ENCODE assay signal across 24 cellular contexts in genomic region chr9:7790819-7791182, GRCh38.
"Had no signal": no experiment of that assay in that cellular context is flagged by ENCODE, and none has a peak within 500 bp of the region (broad histone marks: within the 10 kb centered on the region; RNA-seq: fewer than 3 reads in every experiment).

No MANE protein-coding gene starts in this region.

- H3K27ac Mint-ChIP-seq: T-cell had no signal

- H3K27ac ChIP-seq: PC-9, RWPE1, SJCRH30, SK-N-MC had no signal

- H3K4me2 ChIP-seq: PC-9 had no signal

- H3K27me3 Mint-ChIP-seq: T-cell had no signal

- H3K9me3 Mint-ChIP-seq: T-cell had no signal

- H3K9me3 ChIP-seq: SJCRH30 had no signal

- H3K4me3 Mint-ChIP-seq: T-cell had no signal

- H2AFZ ChIP-seq: PC-9 had no signal

- H3K4me1 ChIP-seq: SJCRH30 had no signal

- H3K4me3 ChIP-seq: PC-9, SJCRH30, SK-N-MC had no signal

- ATAC-seq: Panc1, Right ventricle myocardium inferior, SK-N-SH treated with all-trans-retinoic acid at 6 μM for 48 hours, T-cell had no signal

- H3K27me3 ChIP-seq: SJCRH30 had no signal

- DNase-seq: Karpas-422, MM.1S, MV-4-11, NCI-H1048, NCI-H1092 treated with DMSO at 0.1 percent for 48 hours, NCI-H1436, NCI-H1694, NCI-H1930, NCI-H2081 treated with DMSO at 0.1 percent for 48 hours, NCI-H2107, NCI-H2171, NCI-H446, NCI-H524 treated with DMSO at 0.1 percent for 48 hours, NCI-H526 treated with DMSO at 0.1 percent for 48 hours, NCI-H774, PC-9, SIG-M5, SJCRH30, T-cell had no signal
